17 cellular contexts compared by ENCODE assay signal in the genomic region with DNA sequence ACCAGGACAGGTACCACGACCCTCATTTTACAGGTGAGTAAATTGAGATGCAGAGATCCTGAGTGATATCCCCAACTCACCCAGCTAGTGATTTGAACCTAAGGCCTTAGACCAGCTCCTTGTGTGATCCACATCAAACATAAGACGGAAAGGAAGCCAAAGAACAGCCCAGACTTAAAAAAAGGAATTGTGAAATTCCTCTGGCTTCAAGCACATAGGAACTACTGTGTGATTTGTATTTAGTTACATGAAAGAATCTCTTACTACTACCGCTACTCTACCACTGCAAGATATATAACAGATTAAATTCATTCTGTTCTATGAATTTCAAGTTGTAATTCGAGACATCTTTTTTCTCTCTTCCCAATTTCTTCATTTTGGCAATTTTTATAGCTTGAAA. TPM values are rescaled to one million over a fixed set of nuclear protein-coding genes. Genes with fewer than 3 reads are reported as not detected.
DNase-seq lines count a peak whose midpoint lies in the region; ATAC-seq, FAIRE-seq and TF ChIP-seq lines count a peak whose summit lies in the region.
"Had no signal": no experiment of that assay in that cellular context is flagged by ENCODE, and none has a peak within 500 bp of the region (broad histone marks: within the 10 kb centered on the region; RNA-seq: fewer than 3 reads in every experiment).

No MANE protein-coding gene starts in this region.

- peaks cover 38% of the 10 kb centered on the region for H3K36me3 Mint-ChIP-seq in HFFc6 (ENCODE audit: low read depth)
- H3K36me3 Mint-ChIP-seq in astrocyte (ENCODE audit: low read depth, unreplicated experiment), result peaks cover 14% of the 10 kb centered on the region
- H3K36me3 Mint-ChIP-seq in activated T-helper 17 cell treated with anti-CD3 and anti-CD28 coated beads, Interleukin-2, amount 50 U/mL, for 72 hours (ENCODE audit: low read depth), result no peaks in the 10 kb centered on the region
- H3K36me3 Mint-ChIP-seq: CD8-positive, alpha-beta T cell had no signal

- H2AFZ ChIP-seq in astrocyte (ENCODE audit: low read depth, low read length), result no peak overlapping the region
- H2AFZ ChIP-seq: GM23248 had no signal

- H3K27me3 Mint-ChIP-seq in HFFc6 (ENCODE audit: insufficient read depth) (no peaks in the 10 kb centered on the region), astrocyte (ENCODE audit: low read depth, unreplicated experiment) (no peaks in the 10 kb centered on the region)
- no peaks in the 10 kb centered on the region for H3K27me3 Mint-ChIP-seq in activated T-helper 17 cell treated with anti-CD3 and anti-CD28 coated beads, Interleukin-2, amount 50 U/mL, for 72 hours
- H3K27me3 Mint-ChIP-seq: B cell had no signal

- H3K9me3 Mint-ChIP-seq in HFFc6 (no peaks in the 10 kb centered on the region), astrocyte (ENCODE audit: unreplicated experiment) (peaks cover 3% of the 10 kb centered on the region)
- H3K9me3 Mint-ChIP-seq in activated T-helper 17 cell treated with anti-CD3 and anti-CD28 coated beads, Interleukin-2, amount 50 U/mL, for 72 hours, result no peaks in the 10 kb centered on the region
- H3K9me3 Mint-ChIP-seq: CD8-positive, alpha-beta T cell had no signal

- peaks cover 71% of the 10 kb centered on the region for H3K4me1 Mint-ChIP-seq in HFFc6 (ENCODE audit: low read depth)
- H3K4me1 Mint-ChIP-seq in astrocyte (ENCODE audit: low read depth, unreplicated experiment), result peaks cover 6% of the 10 kb centered on the region
- H3K4me1 Mint-ChIP-seq in activated T-helper 17 cell treated with anti-CD3 and anti-CD28 coated beads, Interleukin-2, amount 50 U/mL, for 72 hours, result no peaks in the 10 kb centered on the region

- H3K27me3 ChIP-seq in astrocyte (ENCODE audit: insufficient read depth, low read length), result no peaks in the 10 kb centered on the region
- H3K27me3 ChIP-seq: BLaER1 treated with 17β-estradiol and CSF1 and Interleukin-3, amounts not matched to agents 10 nM and 100 nM had no signal

- peaks cover 4% of the 10 kb centered on the region for H4K20me1 ChIP-seq in astrocyte (ENCODE audit: insufficient read depth, low read length)

- H3K27ac Mint-ChIP-seq in HFFc6, result peak overlapping the region; percentile 42
- H3K27ac Mint-ChIP-seq in astrocyte (ENCODE audit: unreplicated experiment), result peak overlapping the region; percentile 10
- no peak overlapping the region for H3K27ac Mint-ChIP-seq in activated T-helper 17 cell treated with anti-CD3 and anti-CD28 coated beads, Interleukin-2, amount 50 U/mL, for 72 hours
- H3K27ac Mint-ChIP-seq: B cell; CD8-positive, alpha-beta T cell had no signal

- H3K79me2 ChIP-seq in astrocyte (ENCODE audit: insufficient read depth, low read length), result peaks cover 81% of the 10 kb centered on the region

- H3K4me3 ChIP-seq in astrocyte (ENCODE audit: insufficient read depth, low read depth, low read length) (no peak overlapping the region), fibroblast of pulmonary artery (replicated peaks; ENCODE audit: low read depth, low read length) (no peak overlapping the region)
- H3K4me3 ChIP-seq: BLaER1 treated with 17β-estradiol and CSF1 and Interleukin-3, amounts not matched to agents 10 nM and 100 nM; GM12878; GM23248; HAP-1 had no signal

- H3K9ac ChIP-seq in astrocyte (ENCODE audit: low read length), result no peak overlapping the region
- H3K9ac ChIP-seq: BLaER1 treated with 17β-estradiol and CSF1 and Interleukin-3, amounts not matched to agents 10 nM and 100 nM; GM23248 had no signal

- DNase-seq in HFFc6 (no peak), astrocyte (ENCODE audit: low read depth) (no peak), fibroblast of pulmonary artery (ENCODE audit: low read depth) (peak; percentile 13), NCI-H2107 (lab: John Stamatoyannopoulos, UW) (no peak)
- DNase-seq: Calu3; CD8-positive, alpha-beta T cell; DMS79 treated with DMSO at 0.1 percent for 48 hours; EL; GM23248 had no signal

- ATAC-seq in GM18867 (IDR thresholded peaks at IDR 0.05; ENCODE audit: unreplicated experiment), result no peak
- no peak for ATAC-seq in activated T-helper 17 cell treated with anti-CD3 and anti-CD28 coated beads, Interleukin-2, amount 50 U/mL, for 72 hours (replicated peaks)
- ATAC-seq: CD8-positive, alpha-beta T cell; GM12878 had no signal

- H3K4me1 ChIP-seq in astrocyte (ENCODE audit: insufficient read depth, low read length), result peaks cover 16% of the 10 kb centered on the region

- peaks cover 63% of the 10 kb centered on the region for H3K36me3 ChIP-seq in astrocyte (ENCODE audit: insufficient read depth, low read length)

- H3K27ac ChIP-seq in astrocyte (ENCODE audit: low read depth, low read length), result no peak overlapping the region
- H3K27ac ChIP-seq: BLaER1 treated with 17β-estradiol and CSF1 and Interleukin-3, amounts not matched to agents 10 nM and 100 nM; GM23248; HL-60 had no signal

- no peak overlapping the region for H3K4me3 Mint-ChIP-seq in HFFc6
- H3K4me3 Mint-ChIP-seq in astrocyte (ENCODE audit: unreplicated experiment), result no peak overlapping the region
- no peak overlapping the region for H3K4me3 Mint-ChIP-seq in activated T-helper 17 cell treated with anti-CD3 and anti-CD28 coated beads, Interleukin-2, amount 50 U/mL, for 72 hours
- H3K4me3 Mint-ChIP-seq: B cell; CD8-positive, alpha-beta T cell had no signal

- FAIRE-seq in astrocyte (lab: Jason Lieb, UNC), result no peak
- FAIRE-seq: GM12878, GM19239 had no signal

- TF ChIP-seq CTCF in HFFc6 (IDR thresholded peaks at IDR 0.05) (no peak), astrocyte (IDR thresholded peaks at IDR 0.05; ENCODE audit: insufficient read depth, low read depth, low read length) (no peak), fibroblast of pulmonary artery (IDR thresholded peaks at IDR 0.05; ENCODE audit: low read length, missing control alignments) (no peak)

- no peaks in the 10 kb centered on the region for H3K9me3 ChIP-seq in astrocyte (ENCODE audit: insufficient read depth, low read depth, low read length)
- H3K9me3 ChIP-seq: BLaER1 treated with 17β-estradiol and CSF1 and Interleukin-3, amounts not matched to agents 10 nM and 100 nM; HAP-1 had no signal

- H3K4me2 ChIP-seq in astrocyte (ENCODE audit: low read length), result no peak overlapping the region
- H3K4me2 ChIP-seq: BLaER1 treated with 17β-estradiol and CSF1 and Interleukin-3, amounts not matched to agents 10 nM and 100 nM had no signal

RNA-seq across cellular contexts. Expression of gene E2F7, which starts 10.5 kb away (rescaled TPM):
- 10 to 100 TPM in 5 of 6 experiments, 1 to 10 TPM in 1; 6.3 to 24.4 (median 18.0) TPM for total RNA-seq in HFFc6 (2021; fragmentation: NEBNext Ultra II Directional; extraction: Animal tissue kit (Norgen Biotek cat#: 25700))
- 21.5 and 26.2 TPM in 2 replicates for total RNA-seq in astrocyte
- total RNA-seq in activated T-helper 17 cell treated with anti-CD3 and anti-CD28 coated beads, Interleukin-2, amount 50 U/mL, for 72 hours, result 10 to 100 TPM; 13.6 to 14.7 TPM
